In the genomic region with DNA sequence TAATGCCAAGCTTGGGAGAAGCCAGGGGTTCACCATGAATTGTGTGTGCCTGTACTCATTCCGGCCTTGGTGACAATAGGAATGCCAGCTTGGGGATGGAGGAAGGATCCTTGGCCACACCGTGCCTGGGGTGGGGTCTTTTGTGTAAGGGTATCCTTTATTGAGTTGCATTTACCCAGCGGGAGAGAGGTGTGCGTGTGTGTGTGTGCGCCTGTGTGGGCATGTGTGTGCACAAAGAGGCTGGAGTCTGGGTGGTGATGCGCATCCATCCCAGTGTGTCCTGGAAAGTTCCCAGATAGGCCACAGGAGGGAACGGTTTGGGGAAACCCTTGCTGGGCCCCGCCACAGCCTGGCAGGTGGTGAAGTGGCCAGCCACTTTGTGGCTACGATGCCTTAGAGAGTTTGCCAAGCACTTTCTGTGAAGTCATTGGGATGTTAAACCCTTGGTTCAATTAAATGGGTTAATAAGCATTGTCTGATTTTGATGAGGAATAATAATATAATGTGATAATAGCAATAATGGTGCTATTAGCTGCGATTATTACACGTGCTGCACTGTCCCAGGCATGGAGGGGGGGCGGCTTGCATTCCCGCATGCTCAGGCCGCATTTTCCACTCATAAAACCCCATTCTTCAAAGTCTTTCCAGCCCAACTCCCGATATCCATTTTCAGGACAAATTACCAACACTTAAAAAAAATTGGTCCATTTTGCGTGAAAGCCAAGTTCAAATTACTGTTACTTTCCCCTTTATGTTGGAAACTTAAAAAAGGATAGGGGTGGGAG, we compare ENCODE assay signal across 35 cellular contexts. TPM values are rescaled to one million over a fixed set of nuclear protein-coding genes. Genes with fewer than 3 reads are reported as not detected.
DNase-seq lines count a peak whose midpoint lies in the region; ATAC-seq and TF ChIP-seq lines count a peak whose summit lies in the region.
"Had no signal": no experiment of that assay in that cellular context is flagged by ENCODE, and none has a peak within 500 bp of the region (broad histone marks: within the 10 kb centered on the region; RNA-seq: fewer than 3 reads in every experiment).

No MANE protein-coding gene starts in this region.

- H3K36me3 Mint-ChIP-seq in activated naive CD8-positive, alpha-beta T cell treated with anti-CD3 and anti-CD28 coated beads, Interleukin-2, amount 10 ng/mL, durations not matched to agents 7 days and 5 days = no peaks in the 10 kb centered on the region
- no peaks in the 10 kb centered on the region for H3K36me3 Mint-ChIP-seq in activated naive CD8-positive, alpha-beta T cell treated with anti-CD3 and anti-CD28 coated beads, Interleukin-2, amount 50 U/mL, for 24 hours (ENCODE audit: low read depth)
- H3K36me3 Mint-ChIP-seq in WTC11 (no peaks in the 10 kb centered on the region), CD14-positive monocyte (no peaks in the 10 kb centered on the region)
- H3K36me3 Mint-ChIP-seq: activated naive CD4-positive, alpha-beta T cell treated with anti-CD3 and anti-CD28 coated beads, Interleukin-2, amount 50 U/mL, for 24 hours; naive B cell had no signal

- no peak overlapping the region for H3K4me3 ChIP-seq in upper lobe of right lung
- H3K4me3 ChIP-seq: BLaER1 treated with 17β-estradiol and CSF1 and Interleukin-3, amounts not matched to agents 10 nM and 100 nM; coronary artery; transverse colon had no signal

- POLR2A ChIA-PET in activated naive CD8-positive, alpha-beta T cell treated with anti-CD3 and anti-CD28 coated beads, Interleukin-2, amount 10 ng/mL, durations not matched to agents 7 days and 5 days (lab: Charles Lee) = no interaction called here
- POLR2A ChIA-PET in WTC11 (lab: Charles Lee) = no interaction called here

- H3K36me3 ChIP-seq in upper lobe of right lung = no peaks in the 10 kb centered on the region
- H3K36me3 ChIP-seq: BLaER1 treated with 17β-estradiol and CSF1 and Interleukin-3, amounts not matched to agents 10 nM and 100 nM; transverse colon had no signal

- CTCF ChIA-PET in WTC11 (lab: Charles Lee) = no interaction called here

- no peak overlapping the region for H3K4me3 Mint-ChIP-seq in activated naive CD8-positive, alpha-beta T cell treated with anti-CD3 and anti-CD28 coated beads, Interleukin-2, amount 10 ng/mL, durations not matched to agents 7 days and 5 days
- no peak overlapping the region for H3K4me3 Mint-ChIP-seq in activated naive CD8-positive, alpha-beta T cell treated with anti-CD3 and anti-CD28 coated beads, Interleukin-2, amount 50 U/mL, for 24 hours
- H3K4me3 Mint-ChIP-seq in WTC11 = no peak overlapping the region
- H3K4me3 Mint-ChIP-seq in CD14-positive monocyte = no peak overlapping the region
- H3K4me3 Mint-ChIP-seq: activated CD4-positive, alpha-beta T cell treated with anti-CD3 and anti-CD28 coated beads, Interleukin-2, amount 10 ng/mL, durations not matched to agents 7 days and 5 days; activated naive CD4-positive, alpha-beta T cell treated with anti-CD3 and anti-CD28 coated beads, Interleukin-2, amount 50 U/mL, for 24 hours; naive B cell; stimulated activated naive CD8-positive, alpha-beta T cell treated with anti-CD3 and anti-CD28 coated beads, Interleukin-15, amount 100 ng/mL, for 72 hours; T-helper 1 cell treated with Interleukin-12 subunit alpha and Interleukin-12 subunit beta and Interleukin-4 antibody, amounts not matched to agents 30 μg/mL and 1 μg/mL, for 36 hours had no signal

- H3K9me3 ChIP-seq in upper lobe of right lung = no peaks in the 10 kb centered on the region
- H3K9me3 ChIP-seq: BLaER1 treated with 17β-estradiol and CSF1 and Interleukin-3, amounts not matched to agents 10 nM and 100 nM; Caco-2; transverse colon had no signal

- no peaks in the 10 kb centered on the region for H3K9me3 Mint-ChIP-seq in activated naive CD8-positive, alpha-beta T cell treated with anti-CD3 and anti-CD28 coated beads, Interleukin-2, amount 10 ng/mL, durations not matched to agents 7 days and 5 days
- no peaks in the 10 kb centered on the region for H3K9me3 Mint-ChIP-seq in activated naive CD8-positive, alpha-beta T cell treated with anti-CD3 and anti-CD28 coated beads, Interleukin-2, amount 50 U/mL, for 24 hours
- no peaks in the 10 kb centered on the region for H3K9me3 Mint-ChIP-seq in WTC11
- H3K9me3 Mint-ChIP-seq in CD14-positive monocyte = no peaks in the 10 kb centered on the region
- H3K9me3 Mint-ChIP-seq: activated CD4-positive, alpha-beta T cell treated with anti-CD3 and anti-CD28 coated beads, Interleukin-2, amount 10 ng/mL, durations not matched to agents 7 days and 5 days; activated naive CD4-positive, alpha-beta T cell treated with anti-CD3 and anti-CD28 coated beads, Interleukin-2, amount 50 U/mL, for 24 hours; naive B cell; stimulated activated naive CD8-positive, alpha-beta T cell treated with anti-CD3 and anti-CD28 coated beads, Interleukin-15, amount 100 ng/mL, for 72 hours; T-helper 1 cell treated with Interleukin-12 subunit alpha and Interleukin-12 subunit beta and Interleukin-4 antibody, amounts not matched to agents 30 μg/mL and 1 μg/mL, for 36 hours had no signal

- peaks cover 24% of the 10 kb centered on the region for H3K27me3 Mint-ChIP-seq in activated naive CD8-positive, alpha-beta T cell treated with anti-CD3 and anti-CD28 coated beads, Interleukin-2, amount 10 ng/mL, durations not matched to agents 7 days and 5 days
- H3K27me3 Mint-ChIP-seq in activated naive CD8-positive, alpha-beta T cell treated with anti-CD3 and anti-CD28 coated beads, Interleukin-2, amount 50 U/mL, for 24 hours = peaks cover 3% of the 10 kb centered on the region
- H3K27me3 Mint-ChIP-seq in WTC11 (ENCODE audit: low read depth) (peaks cover 28% of the 10 kb centered on the region), CD14-positive monocyte (ENCODE audit: low read depth in 3 of 3) (peaks cover 26 to 39% (median 29%) of the 10 kb centered on the region in 3 donors)
- H3K27me3 Mint-ChIP-seq: stimulated activated naive CD8-positive, alpha-beta T cell treated with anti-CD3 and anti-CD28 coated beads, Interleukin-15, amount 100 ng/mL, for 72 hours had no signal

- H3K27ac ChIP-seq in upper lobe of right lung = no peak overlapping the region
- H3K27ac ChIP-seq: BLaER1 treated with 17β-estradiol and CSF1 and Interleukin-3, amounts not matched to agents 10 nM and 100 nM; coronary artery; foreskin keratinocyte; transverse colon had no signal

- ATAC-seq in activated naive CD8-positive, alpha-beta T cell treated with anti-CD3 and anti-CD28 coated beads, Interleukin-2, amount 10 ng/mL, durations not matched to agents 7 days and 5 days (ENCODE audit: low read depth) = no peak
- no peak for ATAC-seq in activated naive CD8-positive, alpha-beta T cell treated with anti-CD3 and anti-CD28 coated beads, Interleukin-2, amount 50 U/mL, for 24 hours
- ATAC-seq in WTC11 (no peak), upper lobe of right lung (no peak)
- ATAC-seq: foreskin keratinocyte; left cardiac atrium; stimulated activated naive CD8-positive, alpha-beta T cell treated with anti-CD3 and anti-CD28 coated beads, Interleukin-15, amount 100 ng/mL, for 72 hours had no signal

- intact Hi-C loops in upper lobe of right lung (cut with DNase I) = no loop called here
- intact Hi-C loops in CD14-positive monocyte (cut with micrococcal nuclease) = no loop called here

- H3K4me1 Mint-ChIP-seq in activated naive CD8-positive, alpha-beta T cell treated with anti-CD3 and anti-CD28 coated beads, Interleukin-2, amount 10 ng/mL, durations not matched to agents 7 days and 5 days = no peaks in the 10 kb centered on the region
- no peaks in the 10 kb centered on the region for H3K4me1 Mint-ChIP-seq in activated naive CD8-positive, alpha-beta T cell treated with anti-CD3 and anti-CD28 coated beads, Interleukin-2, amount 50 U/mL, for 24 hours
- H3K4me1 Mint-ChIP-seq in WTC11 (peaks cover 5% of the 10 kb centered on the region), CD14-positive monocyte (no peaks in the 10 kb centered on the region)
- H3K4me1 Mint-ChIP-seq: activated CD4-positive, alpha-beta T cell treated with anti-CD3 and anti-CD28 coated beads, Interleukin-2, amount 10 ng/mL, durations not matched to agents 7 days and 5 days; activated naive CD4-positive, alpha-beta T cell treated with anti-CD3 and anti-CD28 coated beads, Interleukin-2, amount 50 U/mL, for 24 hours; naive B cell; stimulated activated naive CD8-positive, alpha-beta T cell treated with anti-CD3 and anti-CD28 coated beads, Interleukin-15, amount 100 ng/mL, for 72 hours had no signal

- no peak overlapping the region for H3K27ac Mint-ChIP-seq in activated naive CD8-positive, alpha-beta T cell treated with anti-CD3 and anti-CD28 coated beads, Interleukin-2, amount 10 ng/mL, durations not matched to agents 7 days and 5 days
- H3K27ac Mint-ChIP-seq in activated naive CD8-positive, alpha-beta T cell treated with anti-CD3 and anti-CD28 coated beads, Interleukin-2, amount 50 U/mL, for 24 hours = no peak overlapping the region
- H3K27ac Mint-ChIP-seq in WTC11 = no peak overlapping the region
- no peak overlapping the region for H3K27ac Mint-ChIP-seq in CD14-positive monocyte
- H3K27ac Mint-ChIP-seq: activated CD4-positive, alpha-beta T cell treated with anti-CD3 and anti-CD28 coated beads, Interleukin-2, amount 10 ng/mL, durations not matched to agents 7 days and 5 days; activated naive CD4-positive, alpha-beta T cell treated with anti-CD3 and anti-CD28 coated beads, Interleukin-2, amount 50 U/mL, for 24 hours; naive B cell; T-helper 1 cell treated with Interleukin-12 subunit alpha and Interleukin-12 subunit beta and Interleukin-4 antibody, amounts not matched to agents 30 μg/mL and 1 μg/mL, for 36 hours had no signal

- no peak for TF ChIP-seq CTCF in WTC11 (IDR thresholded peaks at IDR 0.05)
- TF ChIP-seq CTCF in upper lobe of right lung (IDR thresholded peaks at IDR 0.05) = no peak
- no peak for TF ChIP-seq CTCF in CD14-positive monocyte (IDR thresholded peaks at IDR 0.05)

- H3K4me1 ChIP-seq in upper lobe of right lung = no peaks in the 10 kb centered on the region
- H3K4me1 ChIP-seq: BLaER1 treated with 17β-estradiol and CSF1 and Interleukin-3, amounts not matched to agents 10 nM and 100 nM; Caco-2; foreskin keratinocyte; transverse colon had no signal

- DNase-seq in activated naive CD8-positive, alpha-beta T cell treated with anti-CD3 and anti-CD28 coated beads, Interleukin-2, amount 10 ng/mL, durations not matched to agents 7 days and 5 days = peak; percentile 8
- DNase-seq in activated naive CD8-positive, alpha-beta T cell treated with anti-CD3 and anti-CD28 coated beads, Interleukin-2, amount 50 U/mL, for 24 hours = no peak
- DNase-seq in WTC11 (ENCODE audit: low spot score) (peak; percentile 11), mesenteric fat pad (ENCODE audit: low spot score) (peak; percentile 72), upper lobe of right lung (peak; percentile 44), SHP77 treated with DMSO at 0.1 percent for 48 hours (lab: John Stamatoyannopoulos, UW) (no peak), CD14-positive monocyte (ENCODE audit: low spot score) (no peak), HuH-7 (ENCODE audit: low spot score) (no peak)
- DNase-seq: activated CD4-positive, alpha-beta T cell treated with anti-CD3 and anti-CD28 coated beads, Interleukin-2, amount 10 ng/mL, durations not matched to agents 7 days and 5 days; anterior cingulate cortex; DMS79 treated with DMSO at 0.1 percent for 48 hours; effector memory CD4-positive, alpha-beta T cell; foreskin keratinocyte; HCEC 1CT; KG1; left cardiac atrium; mesenchymal stem cell; naive B cell; NCI-H1417 treated with DMSO at 0.1 percent for 48 hours; NCI-H2107; NCI-H446; occipital lobe; RPMI8226; small intestine; stimulated activated CD4-positive, alpha-beta T cell treated with anti-CD3 and anti-CD28 coated beads, Interleukin-1b, Interleukin-23, amount 100 ng/mL, for 48 hours; stimulated activated CD8-positive, alpha-beta memory T cell treated with anti-CD3 and anti-CD28 coated beads, Interleukin-4, amount 100 ng/mL, for 48 hours; stimulated activated naive CD8-positive, alpha-beta T cell treated with anti-CD3 and anti-CD28 coated beads, Interleukin-15, amount 100 ng/mL, for 72 hours; transverse colon had no signal

- no peaks in the 10 kb centered on the region for H3K27me3 ChIP-seq in upper lobe of right lung
- H3K27me3 ChIP-seq: BLaER1 treated with 17β-estradiol and CSF1 and Interleukin-3, amounts not matched to agents 10 nM and 100 nM; transverse colon had no signal

RNA-seq across cellular contexts. Expression of a gene that starts 13.7 kb away (rescaled TPM):
- total RNA-seq in activated naive CD8-positive, alpha-beta T cell treated with anti-CD3 and anti-CD28 coated beads, Interleukin-2, amount 10 ng/mL, durations not matched to agents 7 days and 5 days = not detected
- 0.07 to 0.23 TPM (median 0.13 TPM) in 3 replicates for total RNA-seq in WTC11 (2021)
- total RNA-seq in mesenteric fat pad = 0.13 TPM
- total RNA-seq in upper lobe of right lung = not detected
- polyA plus RNA-seq in CD14-positive monocyte = not detected
- total RNA-seq: activated CD4-positive, alpha-beta T cell treated with anti-CD3 and anti-CD28 coated beads, Interleukin-2, amount 10 ng/mL, durations not matched to agents 7 days and 5 days; left cardiac atrium; occipital lobe had no signal

RNA-seq across cellular contexts. Expression of a gene that starts 52.6 kb away (rescaled TPM):
- total RNA-seq in activated naive CD8-positive, alpha-beta T cell treated with anti-CD3 and anti-CD28 coated beads, Interleukin-2, amount 10 ng/mL, durations not matched to agents 7 days and 5 days = under 1 TPM; 0.40 to 0.44 TPM
- total RNA-seq in WTC11 (2021) (0.34 to 0.44 TPM (median 0.37 TPM) in 3 replicates), mesenteric fat pad (0.61 TPM), upper lobe of right lung (0.87 TPM)
- polyA plus RNA-seq in CD14-positive monocyte = under 1 TPM; 0.15 to 0.52 TPM
- total RNA-seq: epithelial cell of proximal tubule, HT-29 had no signal

Comparison
In these comparisons a context has a peak if more than half of its experiments do, and no peak if none do; other contexts are left out.
1. DNase-seq: peak in activated naive CD8-positive, alpha-beta T cell treated with anti-CD3 and anti-CD28 coated beads, Interleukin-2, amount 10 ng/mL, durations not matched to agents 7 days and 5 days (single experiment), WTC11 (single experiment), mesenteric fat pad (single experiment) and upper lobe of right lung (single experiment); none in activated naive CD8-positive, alpha-beta T cell treated with anti-CD3 and anti-CD28 coated beads, Interleukin-2, amount 50 U/mL, for 24 hours (single experiment), SHP77 treated with DMSO at 0.1 percent for 48 hours (single experiment), CD14-positive monocyte (single experiment) and HuH-7 (single experiment).